Comparison of ENCODE assay signal across 8 cellular contexts in genomic region chr19:30228113-30228725, GRCh38.
DNase-seq lines count a peak whose midpoint lies in the region; TF ChIP-seq lines count a peak whose summit lies in the region.

No MANE protein-coding gene starts in this region.

- H3K4me1 ChIP-seq in BLaER1 = no peaks in the 10 kb centered on the region
- H3K4me1 ChIP-seq in osteoblast (ENCODE audit: insufficient read depth, low read length) = peaks cover 2% of the 10 kb centered on the region

- H3K27me3 ChIP-seq in BLaER1 (peaks cover 72% of the 10 kb centered on the region), osteoblast (ENCODE audit: insufficient read depth, low read length) (peaks cover 56% of the 10 kb centered on the region)

- TF ChIP-seq CTCF in epithelial cell of proximal tubule (conservative IDR thresholded peaks at IDR 0.05; ENCODE audit: low read depth, low read length) (no peak), osteoblast (IDR thresholded peaks at IDR 0.05; ENCODE audit: extremely low read depth, low read depth, low read length) (no peak)

- no peak overlapping the region for H3K9ac ChIP-seq in BLaER1

- H4K20me1 ChIP-seq in BLaER1 (no peaks in the 10 kb centered on the region; the same call in 1 of the 2 replicates), osteoblast (ENCODE audit: insufficient read depth, low read length) (no peaks in the 10 kb centered on the region)

- H3K4me3 ChIP-seq in BLaER1 (peak overlapping the region; percentile 60), epithelial cell of proximal tubule (ENCODE audit: low read depth, low read length) (peak overlapping the region; percentile 33), osteoblast (ENCODE audit: insufficient read depth, low read length) (peak overlapping the region; percentile 68)

- no peak overlapping the region for H3K27ac ChIP-seq in BLaER1
- no peak overlapping the region for H3K27ac ChIP-seq in osteoblast (ENCODE audit: low read depth, low read length)

- H3K9me3 ChIP-seq in BLaER1 (peaks cover 24% of the 10 kb centered on the region), osteoblast (ENCODE audit: low read depth, low read length) (no peaks in the 10 kb centered on the region)

- H3K36me3 ChIP-seq in BLaER1 (no peaks in the 10 kb centered on the region), osteoblast (ENCODE audit: insufficient read depth, low read length) (no peaks in the 10 kb centered on the region)

- H2AFZ ChIP-seq in osteoblast (ENCODE audit: low read length) = no peak overlapping the region

- H3K79me2 ChIP-seq in osteoblast (ENCODE audit: insufficient read depth, low read length) = no peaks in the 10 kb centered on the region

- DNase-seq in NCI-H2171 (lab: John Stamatoyannopoulos, UW) (peak; percentile 35), epithelial cell of proximal tubule (ENCODE audit: low read depth) (no peak), osteoblast (ENCODE audit: insufficient read length, low spot score, missing footprints) (no peak), NCI-H446 treated with DMSO at 0.1 percent for 48 hours (lab: John Stamatoyannopoulos, UW) (no peak), NCI-H345 treated with DMSO at 0.1 percent for 48 hours (lab: John Stamatoyannopoulos, UW; ENCODE audit: unreplicated experiment) (no peak), SW 1271 (lab: John Stamatoyannopoulos, UW) (no peak), kidney tubule cell (ENCODE audit: low spot score) (no peak)

- H3K4me2 ChIP-seq in BLaER1 = peak overlapping the region; percentile 61
- H3K4me2 ChIP-seq in osteoblast (ENCODE audit: insufficient read depth, low read length) = peak overlapping the region; percentile 72
